9 cellular contexts compared by ENCODE assay signal in genomic region chr1:201481004-201481380, GRCh38. TPM values are rescaled to one million over a fixed set of nuclear protein-coding genes. Genes with fewer than 3 reads are reported as not detected.
DNase-seq lines count a peak whose midpoint lies in the region; ATAC-seq and TF ChIP-seq lines count a peak whose summit lies in the region.
"Had no signal": no experiment of that assay in that cellular context is flagged by ENCODE, and none has a peak within 500 bp of the region (broad histone marks: within the 10 kb centered on the region; RNA-seq: fewer than 3 reads in every experiment).

No MANE protein-coding gene starts in this region.

- peaks cover 10% of the 10 kb centered on the region for H3K36me3 Mint-ChIP-seq in activated CD4-positive, alpha-beta T cell treated with anti-CD3 and anti-CD28 coated beads, Interleukin-2, amount 10 ng/mL, durations not matched to agents 7 days and 5 days (ENCODE audit: low read depth)

- CTCF ChIA-PET in activated CD4-positive, alpha-beta T cell treated with anti-CD3 and anti-CD28 coated beads, Interleukin-2, amount 10 ng/mL, durations not matched to agents 7 days and 5 days (lab: Charles Lee): interaction anchor here (0.6 to 9.8 kb wide), 14 partner anchors 8 to 78 kb away, joined by 3 to 156 read pairs (median 15); partner anchors contain the start of genes CSRP1 and PHLDA3

- intact Hi-C loops in thyroid gland (cut with DNase I): loop anchor here (5.0 kb wide), 1 partner anchor 34 kb away; no protein-coding TSS in a partner anchor

- POLR2A ChIA-PET in activated CD4-positive, alpha-beta T cell treated with anti-CD3 and anti-CD28 coated beads, Interleukin-2, amount 10 ng/mL, durations not matched to agents 7 days and 5 days (lab: Charles Lee): no interaction called here

- H3K27me3 ChIP-seq in brain microvascular endothelial cell (replicated peaks): no peaks in the 10 kb centered on the region
- no peaks in the 10 kb centered on the region for H3K27me3 ChIP-seq in thyroid gland

- no peaks in the 10 kb centered on the region for H3K9me3 Mint-ChIP-seq in activated CD4-positive, alpha-beta T cell treated with anti-CD3 and anti-CD28 coated beads, Interleukin-2, amount 10 ng/mL, durations not matched to agents 7 days and 5 days

- no peak for ATAC-seq in GM21723 (IDR thresholded peaks at IDR 0.05; ENCODE audit: unreplicated experiment)

- WGBS in thyroid gland, 2 donors: 13 to 16% methylated on average over 17 of the region's 17 CpGs

- H3K27ac ChIP-seq in brain microvascular endothelial cell (peak overlapping the region; percentile 4), thyroid gland (peak overlapping the region in 2 of 3 donors; percentile 60 to 66)

- H3K4me3 ChIP-seq in brain microvascular endothelial cell (ENCODE audit: low read depth, low read length): peak overlapping the region; percentile 40
- H3K4me3 ChIP-seq in thyroid gland (replicated peaks in 1 of 3): peak overlapping the region in 1 of 3 donors; percentile 17

- TF ChIP-seq CTCF in brain microvascular endothelial cell (IDR thresholded peaks at IDR 0.05; ENCODE audit: low read depth, low read length, missing control alignments) (no peak), thyroid gland (IDR thresholded peaks at IDR 0.05) (no peak)

- no peak for DNase-seq in activated CD4-positive, alpha-beta T cell treated with anti-CD3 and anti-CD28 coated beads, Interleukin-2, amount 10 ng/mL, durations not matched to agents 7 days and 5 days
- DNase-seq in activated CD4-positive, alpha-beta T cell treated with anti-CD3 and anti-CD28 coated beads for 1 hour: no peak
- DNase-seq in brain microvascular endothelial cell: no peak
- peak; percentile 41 for DNase-seq in left kidney (ENCODE audit: low read depth, low spot score)
- DNase-seq in thyroid gland: peak in 1 of 2 donors; percentile 27
- DNase-seq in SW 1271 (lab: John Stamatoyannopoulos, UW): no peak
- DNase-seq in NOMO-1 treated with dmso at 0.1 percent for 144 hours (lab: John Stamatoyannopoulos, UW; ENCODE audit: unreplicated experiment): no peak

- in situ Hi-C loops in brain microvascular endothelial cell (cut with HindIII; ENCODE audit: low pct_ligation_motif_present, low sequenced_read_pairs): no loop called here

- H3K4me3 Mint-ChIP-seq in activated CD4-positive, alpha-beta T cell treated with anti-CD3 and anti-CD28 coated beads, Interleukin-2, amount 10 ng/mL, durations not matched to agents 7 days and 5 days: peak overlapping the region; percentile 72

- H3K27me3 Mint-ChIP-seq in activated CD4-positive, alpha-beta T cell treated with anti-CD3 and anti-CD28 coated beads, Interleukin-2, amount 10 ng/mL, durations not matched to agents 7 days and 5 days: peaks cover 24% of the 10 kb centered on the region

- TF ChIP-seq POLR2A in thyroid gland (IDR thresholded peaks at IDR 0.05): no peak

- H3K9me3 ChIP-seq in thyroid gland: no peaks in the 10 kb centered on the region

- peaks cover 17 to 48% of the 10 kb centered on the region in 2 donors for H3K4me1 ChIP-seq in thyroid gland

- H3K36me3 ChIP-seq in brain microvascular endothelial cell (replicated peaks) (peaks cover 37% of the 10 kb centered on the region), thyroid gland (peaks cover 17 to 18% of the 10 kb centered on the region in 2 donors)

- H3K27ac Mint-ChIP-seq in activated CD4-positive, alpha-beta T cell treated with anti-CD3 and anti-CD28 coated beads, Interleukin-2, amount 10 ng/mL, durations not matched to agents 7 days and 5 days: no peak overlapping the region

- peaks cover 31% of the 10 kb centered on the region for H3K4me1 Mint-ChIP-seq in activated CD4-positive, alpha-beta T cell treated with anti-CD3 and anti-CD28 coated beads, Interleukin-2, amount 10 ng/mL, durations not matched to agents 7 days and 5 days

RNA-seq across cellular contexts. Expression of gene PHLDA3, which starts 12.0 kb away (rescaled TPM):
- 10 to 100 TPM; 12.1 to 18.8 TPM for total RNA-seq in activated CD4-positive, alpha-beta T cell treated with anti-CD3 and anti-CD28 coated beads, Interleukin-2, amount 10 ng/mL, durations not matched to agents 7 days and 5 days
- total RNA-seq in thyroid gland: 10 to 100 TPM; 17.2 to 33.3 (median 21.6) TPM

RNA-seq across cellular contexts. Expression of gene CSRP1, which starts 25.9 kb away (rescaled TPM):
- 10 to 100 TPM; 82.4 to 83.4 TPM for total RNA-seq in activated CD4-positive, alpha-beta T cell treated with anti-CD3 and anti-CD28 coated beads, Interleukin-2, amount 10 ng/mL, durations not matched to agents 7 days and 5 days
- 100 to 1,000 TPM; 285 to 835 (median 454) TPM for total RNA-seq in thyroid gland

RNA-seq across cellular contexts. Expression of gene NAV1, which starts 57.9 kb away (rescaled TPM):
- total RNA-seq in activated CD4-positive, alpha-beta T cell treated with anti-CD3 and anti-CD28 coated beads, Interleukin-2, amount 10 ng/mL, durations not matched to agents 7 days and 5 days: 1 to 10 TPM; 2.0 to 2.7 TPM
- total RNA-seq in thyroid gland: 10 to 100 TPM; 13.3 to 29.7 (median 24.1) TPM

RNA-seq across cellular contexts. Expression of gene TNNI1, which starts 59.5 kb away (rescaled TPM):
- total RNA-seq in activated CD4-positive, alpha-beta T cell treated with anti-CD3 and anti-CD28 coated beads, Interleukin-2, amount 10 ng/mL, durations not matched to agents 7 days and 5 days: not detected
- total RNA-seq in thyroid gland: not detected
- total RNA-seq: glomerular endothelial cell had no signal
